In genomic region chr14:99077844-99078236, GRCh38 we compare ENCODE assay signal across 26 cellular contexts.
"Had no signal": no experiment of that assay in that cellular context is flagged by ENCODE, and none has a peak within 500 bp of the region (broad histone marks: within the 10 kb centered on the region; RNA-seq: fewer than 3 reads in every experiment).

No MANE protein-coding gene starts in this region.

- H3K4me3 ChIP-seq: left ventricle myocardium inferior, lung, mucosa of descending colon, pancreas, prostate gland, sigmoid colon, spleen, suprapubic skin, thoracic aorta, tibial artery, uterus had no signal

- H3K36me3 Mint-ChIP-seq: stimulated activated effector memory CD8-positive, alpha-beta T cell treated with anti-CD3 and anti-CD28 coated beads, Interleukin-12 subunit alpha, Interleukin-12 subunit beta, amount 100 ng/mL, for 72 hours had no signal

- H3K27me3 ChIP-seq: pancreas, sigmoid colon, spleen, suprapubic skin, tibial artery, uterus had no signal

- H3K27ac Mint-ChIP-seq: immature natural killer cell; natural killer cell treated with Interleukin-12 subunit alpha and Interleukin-12 subunit beta and Interleukin-15 and Interleukin-18, amount 100 ng/mL, for 72 hours; stimulated activated effector memory CD8-positive, alpha-beta T cell treated with anti-CD3 and anti-CD28 coated beads, Interleukin-12 subunit alpha, Interleukin-12 subunit beta, amount 100 ng/mL, for 72 hours; stimulated activated naive CD8-positive, alpha-beta T cell treated with anti-CD3 and anti-CD28 coated beads, Interleukin-15, Interleukin-2, amounts not matched to agents 100 ng/mL and 50 ng/mL, for 24 hours had no signal

- H3K27ac ChIP-seq: left ventricle myocardium inferior, pancreas, prostate gland, sigmoid colon, suprapubic skin, thoracic aorta, tibial artery, uterus had no signal

- H3K9me3 Mint-ChIP-seq: immature natural killer cell; natural killer cell treated with Interleukin-12 subunit alpha and Interleukin-12 subunit beta and Interleukin-15 and Interleukin-18, amount 100 ng/mL, for 72 hours; stimulated activated effector memory CD8-positive, alpha-beta T cell treated with anti-CD3 and anti-CD28 coated beads, Interleukin-12 subunit alpha, Interleukin-12 subunit beta, amount 100 ng/mL, for 72 hours had no signal

- H3K4me3 Mint-ChIP-seq: immature natural killer cell; natural killer cell treated with Interleukin-12 subunit alpha and Interleukin-12 subunit beta and Interleukin-15 and Interleukin-18, amount 100 ng/mL, for 72 hours; stimulated activated effector memory CD8-positive, alpha-beta T cell treated with anti-CD3 and anti-CD28 coated beads, Interleukin-12 subunit alpha, Interleukin-12 subunit beta, amount 100 ng/mL, for 72 hours; stimulated activated naive CD8-positive, alpha-beta T cell treated with anti-CD3 and anti-CD28 coated beads, Interleukin-15, Interleukin-2, amounts not matched to agents 100 ng/mL and 50 ng/mL, for 24 hours had no signal

- ATAC-seq: mucosa of descending colon; natural killer cell treated with Interleukin-12 subunit alpha and Interleukin-12 subunit beta and Interleukin-15 and Interleukin-18, amount 100 ng/mL, for 72 hours; pancreas; right cardiac atrium had no signal

- DNase-seq: hypothalamus; immature natural killer cell; left ventricle myocardium inferior; mesendoderm; midbrain; mucosa of descending colon; naive thymus-derived CD4-positive, alpha-beta T cell; nucleus accumbens; pancreas; retina; right cardiac atrium; sigmoid colon; small intestine; spleen; stimulated activated CD4-positive, alpha-beta T cell treated with anti-CD3 and anti-CD28 coated beads, Interleukin-4, amount 100 ng/mL, for 24 hours; stimulated activated naive CD4-positive, alpha-beta T cell; tibial artery; trophoblast cell; uterus had no signal

- H3K27me3 Mint-ChIP-seq: naive thymus-derived CD4-positive, alpha-beta T cell; natural killer cell treated with Interleukin-12 subunit alpha and Interleukin-12 subunit beta and Interleukin-15 and Interleukin-18, amount 100 ng/mL, for 72 hours; stimulated activated naive CD8-positive, alpha-beta T cell treated with anti-CD3 and anti-CD28 coated beads, Interleukin-15, Interleukin-2, amounts not matched to agents 100 ng/mL and 50 ng/mL, for 24 hours had no signal
